19 cellular contexts compared by ENCODE assay signal in the genomic region with DNA sequence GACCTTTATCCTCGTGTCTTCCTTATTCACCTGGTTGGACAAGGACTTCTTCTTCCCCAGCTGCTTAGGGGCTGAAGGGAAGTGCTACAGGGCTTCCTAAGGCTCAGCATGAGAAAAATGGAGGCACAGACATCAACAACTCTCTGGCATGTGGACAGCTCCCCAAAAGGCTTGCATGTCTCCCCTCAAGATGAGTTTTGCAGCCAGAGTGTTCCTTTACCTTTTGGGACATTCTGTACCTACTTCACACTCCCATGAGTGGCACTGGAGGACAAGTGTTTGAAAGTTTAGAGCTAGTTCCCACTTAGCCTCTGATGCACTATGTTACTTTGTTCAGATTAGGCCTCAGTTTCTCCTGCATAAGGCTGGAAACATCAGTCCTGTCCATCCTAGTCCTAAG.
DNase-seq lines count a peak whose midpoint lies in the region; FAIRE-seq and TF ChIP-seq lines count a peak whose summit lies in the region.
"Had no signal": no experiment of that assay in that cellular context is flagged by ENCODE, and none has a peak within 500 bp of the region (broad histone marks: within the 10 kb centered on the region; RNA-seq: fewer than 3 reads in every experiment).

No MANE protein-coding gene starts in this region.

- H3K4me1 Mint-ChIP-seq in activated naive CD4-positive, alpha-beta T cell treated with anti-CD3 and anti-CD28 coated beads for 36 hours (ENCODE audit: low read depth), result no peaks in the 10 kb centered on the region

- H3K9me3 ChIP-seq in duodenal mucosa (ENCODE audit: control insufficient read depth in 1 of 2, low read length in 2 of 2) (no peaks in the 10 kb centered on the region), muscle layer of duodenum (ENCODE audit: control insufficient read depth in 1 of 2, low read length in 2 of 2) (no peaks in the 10 kb centered on the region), testis (no peaks in the 10 kb centered on the region)
- H3K9me3 ChIP-seq: mucosa of descending colon had no signal

- H3K9me3 Mint-ChIP-seq in activated naive CD4-positive, alpha-beta T cell treated with anti-CD3 and anti-CD28 coated beads for 36 hours, result peaks cover 3% of the 10 kb centered on the region

- WGBS in testis, 2 donors, result 50 to 59% methylated on average over 1 of the region's 1 CpG

- H3K4me1 ChIP-seq in duodenal mucosa (ENCODE audit: control insufficient read depth in 1 of 2, insufficient read depth in 2 of 2, low read length in 2 of 2) (peaks cover 13 to 40% of the 10 kb centered on the region in 2 donors), muscle layer of duodenum (ENCODE audit: control insufficient read depth in 1 of 2, insufficient read depth in 2 of 2, low read length in 2 of 2) (peaks cover 26 to 71% of the 10 kb centered on the region in 2 donors), testis (peaks cover 49% of the 10 kb centered on the region)

- H3K36me3 Mint-ChIP-seq in activated naive CD4-positive, alpha-beta T cell treated with anti-CD3 and anti-CD28 coated beads for 36 hours (ENCODE audit: low read depth), result no peaks in the 10 kb centered on the region

- no peak for TF ChIP-seq POLR2A in testis (IDR thresholded peaks at IDR 0.05)

- H3K27me3 ChIP-seq in duodenal mucosa (ENCODE audit: control insufficient read depth in 1 of 2, insufficient read depth in 2 of 2, low read length in 2 of 2) (no peaks in the 10 kb centered on the region), muscle layer of duodenum (ENCODE audit: low read depth, low read length) (no peaks in the 10 kb centered on the region), testis (no peaks in the 10 kb centered on the region)

- no peak for TF ChIP-seq CTCF in VCaP (conservative IDR thresholded peaks at IDR 0.05)
- no peak for TF ChIP-seq CTCF in testis (IDR thresholded peaks at IDR 0.05)

- H3K36me3 ChIP-seq in duodenal mucosa (ENCODE audit: control insufficient read depth in 1 of 2, insufficient read depth in 2 of 2, low read length in 2 of 2) (peaks cover 0 to 5% of the 10 kb centered on the region in 2 donors), muscle layer of duodenum (ENCODE audit: control insufficient read depth in 1 of 2, insufficient read depth in 2 of 2, low read length in 2 of 2) (peaks cover 14 to 20% of the 10 kb centered on the region in 2 donors), testis (ENCODE audit: low read depth, missing control alignments) (no peaks in the 10 kb centered on the region)

- H3K4me3 ChIP-seq in duodenal mucosa (ENCODE audit: low read depth in 1 of 2, low read length in 2 of 2) (no peak overlapping the region), muscle layer of duodenum (ENCODE audit: low read depth in 1 of 2, low read length in 2 of 2) (no peak overlapping the region), testis (no peak overlapping the region)
- H3K4me3 ChIP-seq: mucosa of descending colon had no signal

- no peak overlapping the region for H3K27ac Mint-ChIP-seq in activated naive CD4-positive, alpha-beta T cell treated with anti-CD3 and anti-CD28 coated beads for 36 hours
- H3K27ac Mint-ChIP-seq: activated CD8-positive, alpha-beta T cell treated with anti-CD3 and anti-CD28 coated beads, Interleukin-2, amount 10 ng/mL, durations not matched to agents 7 days and 5 days; stimulated activated naive CD8-positive, alpha-beta T cell treated with anti-CD3 and anti-CD28 coated beads, Interleukin-15, Interleukin-2, amounts not matched to agents 100 ng/mL and 50 ng/mL, for 24 hours had no signal

- H3K27ac ChIP-seq in VCaP (peak overlapping the region; percentile 71), duodenal mucosa (ENCODE audit: low read depth, low read length) (peak overlapping the region; percentile 73), muscle layer of duodenum (ENCODE audit: low read length) (peak overlapping the region; percentile 86), testis (peak overlapping the region; percentile 92 to 94)

- H3K4me3 Mint-ChIP-seq in activated naive CD4-positive, alpha-beta T cell treated with anti-CD3 and anti-CD28 coated beads for 36 hours, result no peak overlapping the region
- H3K4me3 Mint-ChIP-seq: activated CD8-positive, alpha-beta T cell treated with anti-CD3 and anti-CD28 coated beads, Interleukin-2, amount 10 ng/mL, durations not matched to agents 7 days and 5 days; stimulated activated naive CD8-positive, alpha-beta T cell treated with anti-CD3 and anti-CD28 coated beads, Interleukin-15, Interleukin-2, amounts not matched to agents 100 ng/mL and 50 ng/mL, for 24 hours had no signal

- H3K27me3 Mint-ChIP-seq in activated naive CD4-positive, alpha-beta T cell treated with anti-CD3 and anti-CD28 coated beads for 36 hours (ENCODE audit: low read depth), result peaks cover 15% of the 10 kb centered on the region

- DNase-seq in testis (no peak), medulla oblongata (ENCODE audit: extremely low spot score) (no peak), RCC 7860 (ENCODE audit: low spot score) (no peak), mesenteric fat pad (ENCODE audit: low spot score) (no peak)
- no peak for DNase-seq in activated naive CD4-positive, alpha-beta T cell treated with anti-CD3 and anti-CD28 coated beads for 36 hours
- DNase-seq: activated CD8-positive, alpha-beta T cell treated with anti-CD3 and anti-CD28 coated beads, Interleukin-2, amount 10 ng/mL, durations not matched to agents 7 days and 5 days; AML-193; Calu3; MM.1S; mucosa of descending colon; NCI-H1930; NCI-H510A treated with DMSO at 0.1 percent for 48 hours; stimulated activated CD4-positive, alpha-beta T cell treated with anti-CD3 and anti-CD28 coated beads, Interleukin-15, amount 100 ng/mL, for 24 hours had no signal

- intact Hi-C loops in testis (cut with DNase I; ENCODE audit: low total_unique reads), result no loop called here
- intact Hi-C loops in activated naive CD4-positive, alpha-beta T cell treated with anti-CD3 and anti-CD28 coated beads for 36 hours (cut with micrococcal nuclease), result no loop called here

- FAIRE-seq in RCC 7860 (lab: Jason Lieb, UNC), result no peak
- FAIRE-seq: islet of Langerhans had no signal

- no peak overlapping the region for H3K9ac ChIP-seq in duodenal mucosa (ENCODE audit: low read depth in 1 of 2, low read length in 2 of 2)
- H3K9ac ChIP-seq: parathyroid adenoma had no signal

- CTCF ChIA-PET in activated naive CD4-positive, alpha-beta T cell treated with anti-CD3 and anti-CD28 coated beads for 36 hours (lab: Charles Lee), result interaction anchor here (0.6 to 1.0 kb wide), 3 partner anchors 9 to 46 kb away, joined by 3 read pairs; no protein-coding TSS in a partner anchor
